In the genomic region with DNA sequence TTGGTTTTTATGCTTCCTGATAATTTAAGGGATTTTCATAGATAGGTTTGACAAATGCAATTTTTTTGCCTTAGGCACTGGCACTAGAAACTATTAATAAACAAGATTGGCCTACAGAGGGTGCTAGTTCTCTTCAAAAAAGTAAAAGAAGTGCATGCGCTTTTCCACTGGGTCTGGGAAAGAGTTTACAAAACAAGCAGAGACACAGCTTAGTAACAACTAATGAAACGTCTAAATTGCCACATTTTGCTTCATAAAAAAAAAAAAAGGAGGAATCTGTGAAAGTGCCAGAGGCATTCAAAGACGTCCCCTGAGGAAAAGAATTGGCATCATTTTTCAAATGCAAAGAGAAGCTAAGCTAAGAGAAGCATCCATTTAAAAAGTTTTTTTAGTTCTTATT, we compare ENCODE assay signal across 8 cellular contexts. TPM values are rescaled to one million over a fixed set of nuclear protein-coding genes. Genes with fewer than 3 reads are reported as not detected.
DNase-seq lines count a peak whose midpoint lies in the region; ATAC-seq, FAIRE-seq and TF ChIP-seq lines count a peak whose summit lies in the region.

No MANE protein-coding gene starts in this region.

- 0% methylated on average over 3 of the region's 3 CpGs for WGBS in gastroesophageal sphincter (ENCODE audit: low coverage in 1 of 2), 2 donors
- 0 to 4% methylated on average over 3 of the region's 3 CpGs for WGBS in pancreas, 2 donors

- TF ChIP-seq EP300 in gastroesophageal sphincter (IDR thresholded peaks at IDR 0.05) = no peak

- peak overlapping the region; percentile 69 for H3K4me3 Mint-ChIP-seq in activated B cell treated with CpG ODN at 0.5 μM for 24 hours

- CTCF ChIA-PET in activated B cell treated with CpG ODN at 0.5 μM for 24 hours (lab: Charles Lee) = interaction anchor here (0.6 to 6.6 kb wide), 45 partner anchors 8 to 1606 kb away, joined by 3 to 95 read pairs (median 4); a partner anchor contains a TSS

- H3K27ac ChIP-seq in gastroesophageal sphincter = peak overlapping the region in 3 of 4 donors; percentile 44 to 65 (median 46)
- H3K27ac ChIP-seq in pancreas = peak overlapping the region in 3 of 4 donors; percentile 30 to 61 (median 59)

- peak overlapping the region; percentile 89 for H3K27ac Mint-ChIP-seq in activated B cell treated with CpG ODN at 0.5 μM for 24 hours

- H3K27me3 Mint-ChIP-seq in activated B cell treated with CpG ODN at 0.5 μM for 24 hours = no peaks in the 10 kb centered on the region

- H3K27me3 ChIP-seq in gastroesophageal sphincter = no peaks in the 10 kb centered on the region
- H3K27me3 ChIP-seq in pancreas = no peaks in the 10 kb centered on the region

- H3K9me3 ChIP-seq in gastroesophageal sphincter (peaks cover 0 to 8% (median 0%) of the 10 kb centered on the region in 3 donors), pancreas (no peaks in the 10 kb centered on the region)

- no peak overlapping the region for H3K4me3 ChIP-seq in gastroesophageal sphincter
- peak overlapping the region in 1 of 4 donors; percentile 5 for H3K4me3 ChIP-seq in pancreas

- intact Hi-C loops in activated B cell treated with CpG ODN at 0.5 μM for 24 hours (cut with micrococcal nuclease) (loop anchor here (1.0 to 5.0 kb wide), 12 partner anchors 8 to 1114 kb away; a partner anchor contains a TSS), pancreas (cut with DNase I) (loop anchor here in 2 of 3 donors (10.0 kb wide), 1 partner anchor 427 kb away; no protein-coding TSS in a partner anchor)

- TF ChIP-seq CTCF in activated B cell treated with CpG ODN at 0.5 μM for 24 hours (IDR thresholded peaks at IDR 0.05) (peak; percentile 93), gastroesophageal sphincter (IDR thresholded peaks at IDR 0.05) (peak; percentile 39 to 81 (median 73)), pancreas (IDR thresholded peaks at IDR 0.05) (peak in 3 of 4 donors; percentile 19 to 46 (median 42))

- peak; percentile 15 for ATAC-seq in HG02763 (IDR thresholded peaks at IDR 0.05; ENCODE audit: unreplicated experiment)
- ATAC-seq in activated B cell treated with CpG ODN at 0.5 μM for 24 hours (ENCODE audit: low read depth) = peak; percentile 26
- peak; percentile 78 for ATAC-seq in gastroesophageal sphincter
- ATAC-seq in pancreas = peak; percentile 66 to 94 (median 88)

- H3K36me3 ChIP-seq in gastroesophageal sphincter (no peaks in the 10 kb centered on the region), pancreas (no peaks in the 10 kb centered on the region)

- FAIRE-seq in pancreas (lab: Jason Lieb, UNC) = peak; percentile 82

- no peak for TF ChIP-seq POLR2A in gastroesophageal sphincter (IDR thresholded peaks at IDR 0.05)

- POLR2A ChIA-PET in activated B cell treated with CpG ODN at 0.5 μM for 24 hours (lab: Charles Lee) = interaction anchor here (0.7 to 2.7 kb wide), 12 partner anchors 8 to 453 kb away, joined by 3 to 40 read pairs (median 5); a partner anchor contains a TSS

- H3K9me3 Mint-ChIP-seq in activated B cell treated with CpG ODN at 0.5 μM for 24 hours = peaks cover 6% of the 10 kb centered on the region

- H3K4me1 ChIP-seq in gastroesophageal sphincter (peaks cover 0 to 22% (median 5%) of the 10 kb centered on the region in 3 donors), pancreas (peaks cover 9 to 20% (median 20%) of the 10 kb centered on the region in 3 donors)

- peaks cover 33% of the 10 kb centered on the region for H3K4me1 Mint-ChIP-seq in activated B cell treated with CpG ODN at 0.5 μM for 24 hours

- peak; percentile 9 to 27 for DNase-seq in activated CD4-positive, alpha-beta T cell treated with anti-CD3 and anti-CD28 coated beads for 4 hours
- no peak for DNase-seq in activated CD4-positive, alpha-beta T cell treated with anti-CD3 and anti-CD28 coated beads, Interleukin-2, amount 50 U/mL, for 48 hours
- peak; percentile 55 for DNase-seq in NCI-H2171 (lab: John Stamatoyannopoulos, UW)
- DNase-seq in activated B cell treated with CpG ODN at 0.5 μM for 24 hours = no peak
- peak in 1 of 6 donors; percentile 36 for DNase-seq in pancreas
- no peak for DNase-seq in activated CD8-positive, alpha-beta memory T cell treated with anti-CD3 and anti-CD28 coated beads for 24 hours

- H3K36me3 Mint-ChIP-seq in activated B cell treated with CpG ODN at 0.5 μM for 24 hours (ENCODE audit: low read depth) = no peaks in the 10 kb centered on the region

RNA-seq across cellular contexts. Expression of a gene that starts 58.3 kb away (rescaled TPM):
- total RNA-seq in activated B cell treated with CpG ODN at 0.5 μM for 24 hours (21.3 and 22.6 TPM in 2 replicates), gastroesophageal sphincter (10 to 100 TPM; 25.0 to 37.1 (median 30.4) TPM), pancreas (10 to 100 TPM in 3 of 6 donors, 1 to 10 TPM in 3; 6.9 to 15.3 (median 9.7) TPM)
- polyA plus RNA-seq in pancreas = 1 to 10 TPM; 1.8 to 2.9 TPM

Comparison
In these comparisons a context has a peak if more than half of its experiments do, and no peak if none do; other contexts are left out.
1. DNase-seq: peak in activated CD4-positive, alpha-beta T cell treated with anti-CD3 and anti-CD28 coated beads for 4 hours (2 of 2) and NCI-H2171 (single experiment); none in activated CD4-positive, alpha-beta T cell treated with anti-CD3 and anti-CD28 coated beads, Interleukin-2, amount 50 U/mL, for 48 hours (0 of 2), activated B cell treated with CpG ODN at 0.5 μM for 24 hours (single experiment) and activated CD8-positive, alpha-beta memory T cell treated with anti-CD3 and anti-CD28 coated beads for 24 hours (single experiment).
2. ATAC-seq: peak in every context shown above with its lines; median percentile 88 in pancreas; 78 in gastroesophageal sphincter; 26 in activated B cell treated with CpG ODN at 0.5 μM for 24 hours; 15 in HG02763.
3. CTCF ChIP-seq: peak in every context shown above with its lines; median percentile 93 in activated B cell treated with CpG ODN at 0.5 μM for 24 hours; 73 in gastroesophageal sphincter; 42 in pancreas.